ENCODE assay signal across 22 cellular contexts in the genomic region with DNA sequence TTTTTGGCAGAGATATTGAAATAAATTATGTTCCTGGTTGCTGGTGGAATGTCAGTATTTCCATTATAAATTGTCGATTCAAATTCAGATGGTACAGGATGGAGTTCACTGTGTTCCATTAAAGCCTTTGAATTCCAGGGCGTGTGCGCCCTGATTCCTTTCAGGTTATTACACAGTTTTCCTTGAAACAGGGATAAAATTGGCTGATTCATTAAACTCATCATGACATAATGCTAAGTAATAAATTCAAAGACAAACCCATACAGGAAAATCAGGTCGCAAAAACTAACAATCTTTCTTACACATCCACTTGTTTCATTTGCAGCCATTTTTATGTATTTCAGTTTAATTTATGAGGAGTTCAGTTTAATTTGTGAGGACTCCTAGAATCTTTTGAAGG. TPM values are rescaled to one million over a fixed set of nuclear protein-coding genes. Genes with fewer than 3 reads are reported as not detected.
A peak's percentile ranks its signal among the peaks of the same experiment; 100 is the strongest.
DNase-seq lines count a peak whose midpoint lies in the region; ATAC-seq and TF ChIP-seq lines count a peak whose summit lies in the region.
"Had no signal": no experiment of that assay in that cellular context is flagged by ENCODE, and none has a peak within 500 bp of the region (broad histone marks: within the 10 kb centered on the region; RNA-seq: fewer than 3 reads in every experiment).

No MANE protein-coding gene starts in this region.

- CTCF ChIA-PET in RWPE1 (lab: Yijun Ruan, JAX), result no interaction called here

- no peak overlapping the region for H3K4me3 Mint-ChIP-seq in type B pancreatic cell
- H3K4me3 Mint-ChIP-seq: CD14-positive monocyte; CD4-positive, alpha-beta T cell; CD8-positive, alpha-beta memory T cell; GM23338; H9 had no signal

- ATAC-seq in foreskin keratinocyte (peak; percentile 40), sciatic nerve (peak; percentile 48)
- ATAC-seq: A549, GM23338, HCT116 had no signal

- intact Hi-C loops in sciatic nerve (cut with DNase I), result no loop called here

- peaks cover 15% of the 10 kb centered on the region for H3K4me1 Mint-ChIP-seq in type B pancreatic cell (ENCODE audit: unreplicated experiment)
- H3K4me1 Mint-ChIP-seq: CD14-positive monocyte; CD8-positive, alpha-beta memory T cell; GM23338; H9 had no signal

- no peak overlapping the region for H3K27ac Mint-ChIP-seq in type B pancreatic cell
- H3K27ac Mint-ChIP-seq: CD14-positive monocyte; CD4-positive, alpha-beta T cell; CD8-positive, alpha-beta memory T cell; GM23338; H9 had no signal

- peak overlapping the region; percentile 70 for H3K27ac ChIP-seq in RWPE1
- peak overlapping the region; percentile 15 for H3K27ac ChIP-seq in foreskin keratinocyte
- H3K27ac ChIP-seq: A549; BLaER1 treated with 17β-estradiol and CSF1 and Interleukin-3, amounts not matched to agents 10 nM and 100 nM had no signal

- H3K36me3 Mint-ChIP-seq in type B pancreatic cell, result no peaks in the 10 kb centered on the region
- H3K36me3 Mint-ChIP-seq: CD14-positive monocyte; CD8-positive, alpha-beta memory T cell had no signal

- peaks cover 14% of the 10 kb centered on the region for H3K4me1 ChIP-seq in foreskin keratinocyte
- H3K4me1 ChIP-seq: A549; BLaER1 treated with 17β-estradiol and CSF1 and Interleukin-3, amounts not matched to agents 10 nM and 100 nM had no signal

- POLR2A ChIA-PET in RWPE1 (lab: Yijun Ruan, JAX; ENCODE audit: low non-redundant PET), result no interaction called here

- H3K4me3 ChIP-seq in epithelial cell of esophagus (ENCODE audit: low read length), result no peak overlapping the region
- H3K4me3 ChIP-seq: A549; BLaER1 treated with 17β-estradiol and CSF1 and Interleukin-3, amounts not matched to agents 10 nM and 100 nM; GM23338 had no signal

- TF ChIP-seq CTCF in RWPE1 (conservative IDR thresholded peaks at IDR 0.05; ENCODE audit: low read depth) (no peak), epithelial cell of esophagus (IDR thresholded peaks at IDR 0.05; ENCODE audit: insufficient read depth, low read depth, low read length, missing control alignments) (no peak), foreskin keratinocyte (conservative IDR thresholded peaks at IDR 0.05) (no peak), type B pancreatic cell (conservative IDR thresholded peaks at IDR 0.05) (no peak)

- peaks cover 5% of the 10 kb centered on the region for H3K9me3 Mint-ChIP-seq in type B pancreatic cell
- H3K9me3 Mint-ChIP-seq: CD14-positive monocyte; CD4-positive, alpha-beta T cell; CD8-positive, alpha-beta memory T cell; GM23338; H9 had no signal

- DNase-seq in RWPE1 (ENCODE audit: low spot score) (no peak), epithelial cell of esophagus (ENCODE audit: low read depth) (peak; percentile 65), foreskin keratinocyte (peak in 1 of 2 donors; percentile 54), sciatic nerve (ENCODE audit: low spot score) (no peak), SKM-1 (lab: John Stamatoyannopoulos, UW; ENCODE audit: unreplicated experiment) (no peak), SHP77 treated with DMSO at 0.1 percent for 48 hours (lab: John Stamatoyannopoulos, UW) (no peak), type B pancreatic cell (ENCODE audit: extremely low spot score, unreplicated experiment) (no peak)
- DNase-seq: 8988T; ACHN; AML-193; BE2C; CD4-positive, alpha-beta T cell; CD8-positive, alpha-beta memory T cell; DMS 273 treated with DMSO at 0.1 percent for 48 hours; DMS79 treated with DMSO at 0.1 percent for 48 hours; GF-D8; H9 had no signal

- H3K27me3 Mint-ChIP-seq in type B pancreatic cell, result no peaks in the 10 kb centered on the region

- H3K27me3 ChIP-seq in foreskin keratinocyte, result no peaks in the 10 kb centered on the region
- H3K27me3 ChIP-seq: BE2C; BLaER1 treated with 17β-estradiol and CSF1 and Interleukin-3, amounts not matched to agents 10 nM and 100 nM had no signal

RNA-seq across cellular contexts. Expression of a gene that starts 51.1 kb away (rescaled TPM):
- total RNA-seq in foreskin keratinocyte, result 23.7 and 25.5 TPM in 2 replicates
- polyA plus RNA-seq in foreskin keratinocyte, result 14.4 and 18.3 TPM in 2 replicates
- total RNA-seq in sciatic nerve, result 16.0 TPM
- total RNA-seq in type B pancreatic cell (ENCODE audit: low replicate concordance), result 20.5 and 23.6 TPM in 2 replicates

RNA-seq across cellular contexts. Expression of a gene that starts 51.2 kb away (rescaled TPM):
- total RNA-seq in foreskin keratinocyte, result 22.2 and 23.2 TPM in 2 replicates
- polyA plus RNA-seq in foreskin keratinocyte, result 9.8 and 9.9 TPM in 2 replicates
- total RNA-seq in sciatic nerve, result 41.8 TPM
- 35.9 and 45.4 TPM in 2 replicates for total RNA-seq in type B pancreatic cell (ENCODE audit: low replicate concordance)
